ENCODE assay signal across 9 cellular contexts in the genomic region with DNA sequence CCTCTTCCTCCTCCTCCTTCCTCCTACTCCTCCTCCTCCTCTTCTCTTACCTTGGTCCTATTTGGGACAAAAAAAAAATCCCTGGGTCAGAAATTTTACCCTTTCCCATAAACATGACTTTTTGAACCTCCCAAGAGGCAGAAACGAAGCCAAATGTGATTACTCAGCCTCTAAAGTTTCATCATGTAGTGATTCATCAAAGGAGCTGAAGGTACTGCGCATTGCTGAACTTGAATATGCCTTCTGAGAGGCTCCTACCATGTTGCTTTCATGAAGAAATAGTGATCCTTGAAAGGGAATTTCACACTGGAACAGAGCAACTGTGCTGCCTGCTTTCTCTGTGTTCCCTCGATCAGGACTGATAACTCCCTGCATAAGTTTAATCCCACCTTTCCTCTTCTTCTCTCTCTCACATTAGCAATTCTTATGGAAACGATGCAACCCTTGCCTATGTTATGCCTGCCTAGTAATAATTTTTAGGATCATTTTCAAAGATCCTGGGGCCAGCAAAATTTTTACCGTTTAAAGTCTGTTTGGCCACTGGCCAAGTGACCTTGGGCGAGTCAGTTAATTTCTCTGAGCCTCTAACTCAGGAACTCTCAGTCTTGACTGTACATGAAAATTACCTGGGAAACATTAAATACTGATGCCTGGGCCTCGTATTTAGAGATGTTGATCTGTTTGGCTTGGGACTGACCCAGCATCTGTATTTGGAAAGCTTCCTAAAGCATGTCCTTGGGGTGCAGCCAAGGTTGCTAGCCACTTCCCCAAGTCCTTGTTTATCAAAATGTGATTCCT.
DNase-seq lines count a peak whose midpoint lies in the region; ATAC-seq, FAIRE-seq and TF ChIP-seq lines count a peak whose summit lies in the region.
"Had no signal": no experiment of that assay in that cellular context is flagged by ENCODE, and none has a peak within 500 bp of the region (broad histone marks: within the 10 kb centered on the region; RNA-seq: fewer than 3 reads in every experiment).

No MANE protein-coding gene starts in this region.

- 34 to 40% methylated on average over 7 of the region's 7 CpGs for WGBS in pancreas, 2 donors
- WGBS in endodermal cell (ENCODE audit: insufficient coverage in 1 of 2, insufficient read length in 1 of 2), 2 experiments, result 80 to 83% methylated on average over 7 of the region's 7 CpGs

- H3K4me3 Mint-ChIP-seq in CD8-positive, alpha-beta memory T cell, result peak overlapping the region in 6 of 7 donors; percentile 13 to 50 (median 32)
- no peak overlapping the region for H3K4me3 Mint-ChIP-seq in endodermal cell

- no peaks in the 10 kb centered on the region for H3K36me3 ChIP-seq in CD8-positive, alpha-beta memory T cell (ENCODE audit: insufficient read depth, low read length)
- H3K36me3 ChIP-seq in pancreas (no peaks in the 10 kb centered on the region), endodermal cell (ENCODE audit: control insufficient read depth, insufficient read depth, low read length) (no peaks in the 10 kb centered on the region), BE2C (no peaks in the 10 kb centered on the region)

- CTCF ChIA-PET in CD8-positive, alpha-beta memory T cell (lab: Charles Lee), result interaction anchor here (1.4 kb wide), 1 partner anchor 25 kb away, joined by 3 read pairs; no protein-coding TSS in a partner anchor

- peaks cover 66% of the 10 kb centered on the region for H3K4me1 ChIP-seq in CD8-positive, alpha-beta memory T cell (ENCODE audit: insufficient read depth, low read length)
- peaks cover 0 to 5% (median 0%) of the 10 kb centered on the region in 3 donors for H3K4me1 ChIP-seq in pancreas
- H3K4me1 ChIP-seq in endodermal cell (ENCODE audit: control insufficient read depth, insufficient read depth, low read length), result peaks cover 18% of the 10 kb centered on the region
- H3K4me1 ChIP-seq in BE2C, result peaks cover 5% of the 10 kb centered on the region; the same call in 1 of the 2 replicates

- no peak overlapping the region for H3K27ac Mint-ChIP-seq in CD8-positive, alpha-beta memory T cell
- no peak overlapping the region for H3K27ac Mint-ChIP-seq in endodermal cell

- H3K27me3 Mint-ChIP-seq in CD8-positive, alpha-beta memory T cell, result peaks cover 6 to 17% of the 10 kb centered on the region in 2 donors
- peaks cover 5% of the 10 kb centered on the region for H3K27me3 Mint-ChIP-seq in endodermal cell (ENCODE audit: insufficient read depth)

- no peaks in the 10 kb centered on the region for H3K9me3 ChIP-seq in CD8-positive, alpha-beta memory T cell (ENCODE audit: low read length)
- H3K9me3 ChIP-seq in pancreas (no peaks in the 10 kb centered on the region), endodermal cell (ENCODE audit: control insufficient read depth, low read length) (no peaks in the 10 kb centered on the region), BE2C (no peaks in the 10 kb centered on the region)

- peaks cover 3 to 18% (median 13%) of the 10 kb centered on the region in 5 donors for H3K9me3 Mint-ChIP-seq in CD8-positive, alpha-beta memory T cell
- no peaks in the 10 kb centered on the region for H3K9me3 Mint-ChIP-seq in endodermal cell

- no peak overlapping the region for H3K9ac ChIP-seq in endodermal cell (ENCODE audit: extremely low read depth, low read length, poor library complexity, severe bottlenecking)

- peaks cover 3% of the 10 kb centered on the region for H3K27me3 ChIP-seq in CD8-positive, alpha-beta memory T cell (ENCODE audit: insufficient read depth, low read length, poor library complexity, severe bottlenecking)
- H3K27me3 ChIP-seq in pancreas (no peaks in the 10 kb centered on the region), endodermal cell (ENCODE audit: control insufficient read depth, insufficient read depth, low read length, poor library complexity, severe bottlenecking) (no peaks in the 10 kb centered on the region), BE2C (no peaks in the 10 kb centered on the region)

- no peak overlapping the region for H3K4me3 ChIP-seq in CD8-positive, alpha-beta memory T cell (ENCODE audit: low read length)
- H3K4me3 ChIP-seq in epithelial cell of proximal tubule (ENCODE audit: low read depth, low read length) (no peak overlapping the region), pancreas (no peak overlapping the region), endodermal cell (ENCODE audit: low read length) (no peak overlapping the region), BE2C (ENCODE audit: low read depth, low read length) (no peak overlapping the region)

- FAIRE-seq in pancreas (lab: Jason Lieb, UNC), result no peak
- FAIRE-seq: endometrium had no signal

- H3K4me1 Mint-ChIP-seq in CD8-positive, alpha-beta memory T cell, result peaks cover 63 to 66% (median 64%) of the 10 kb centered on the region in 3 donors
- peaks cover 44% of the 10 kb centered on the region for H3K4me1 Mint-ChIP-seq in endodermal cell

- no peak overlapping the region for H3K27ac ChIP-seq in CD8-positive, alpha-beta memory T cell (ENCODE audit: low read depth, low read length)
- H3K27ac ChIP-seq in pancreas (peak overlapping the region in 1 of 4 donors; percentile 7), endodermal cell (ENCODE audit: low read depth, low read length) (no peak overlapping the region)

- intact Hi-C loops in pancreas (cut with DNase I), result no loop called here

- ATAC-seq in pancreas, result peak; percentile 46 to 65 (median 62)
- no peak for ATAC-seq in HG03108 (IDR thresholded peaks at IDR 0.05; ENCODE audit: unreplicated experiment)

- DNase-seq in CD8-positive, alpha-beta memory T cell, result no peak
- peak; percentile 66 for DNase-seq in OCI-M1 (lab: John Stamatoyannopoulos, UW)
- peak; percentile 89 for DNase-seq in epithelial cell of proximal tubule (ENCODE audit: low read depth)
- DNase-seq in pancreas, result peak in 1 of 6 donors; percentile 28
- DNase-seq in T1000 (lab: John Stamatoyannopoulos, UW), result no peak
- no peak for DNase-seq in endodermal cell
- no peak for DNase-seq in BE2C

- peaks cover 3 to 21% (median 4%) of the 10 kb centered on the region in 3 donors for H3K36me3 Mint-ChIP-seq in CD8-positive, alpha-beta memory T cell
- no peaks in the 10 kb centered on the region for H3K36me3 Mint-ChIP-seq in endodermal cell (ENCODE audit: low read depth)

- TF ChIP-seq CTCF in epithelial cell of proximal tubule (conservative IDR thresholded peaks at IDR 0.05; ENCODE audit: low read depth, low read length), result no peak
- no peak for TF ChIP-seq CTCF in pancreas (IDR thresholded peaks at IDR 0.05)
- no peak for TF ChIP-seq CTCF in endodermal cell (conservative IDR thresholded peaks at IDR 0.05)
- TF ChIP-seq CTCF in BE2C (IDR thresholded peaks at IDR 0.05; ENCODE audit: low read depth, low read length), result no peak

- POLR2A ChIA-PET in CD8-positive, alpha-beta memory T cell (lab: Charles Lee), result no interaction called here

Comparison
In these comparisons a context has a peak if more than half of its experiments do, and no peak if none do; other contexts are left out.
1. DNase-seq: peak in OCI-M1 (single experiment) and epithelial cell of proximal tubule (single experiment); none in CD8-positive, alpha-beta memory T cell (0 of 5), T1000 (single experiment), endodermal cell (single experiment) and BE2C (single experiment).